Comparison of ENCODE assay signal across 34 cellular contexts in genomic region chr11:90426442-90426841, GRCh38.
"Had no signal": no experiment of that assay in that cellular context is flagged by ENCODE, and none has a peak within 500 bp of the region (broad histone marks: within the 10 kb centered on the region; RNA-seq: fewer than 3 reads in every experiment).

No MANE protein-coding gene starts in this region.

- ATAC-seq: activated CD4-positive, CD25-positive, alpha-beta regulatory T cell treated with anti-CD3 and anti-CD28 coated beads, Interleukin-2, amount 50 U/mL, for 24 hours; heart right ventricle; left lung; lower lobe of right lung; naive thymus-derived CD8-positive, alpha-beta T cell; pancreas; sciatic nerve; stimulated activated memory B cell treated with anti-CD40 and anti-IgM and Interleukin-4, amounts not matched to agents 10 μg/mL and 1 μg/mL and 100 μg/mL, for 72 hours; upper lobe of right lung had no signal

- H3K4me3 ChIP-seq: ascending aorta, cardiac muscle cell, colonic mucosa, esophagus squamous epithelium, heart right ventricle, left lung, lower lobe of right lung, pancreas, prostate gland, skin epidermis, stomach, thyroid gland, upper lobe of right lung had no signal

- DNase-seq: activated CD4-positive, alpha-beta T cell treated with anti-CD3 and anti-CD28 coated beads for 48 hours; activated CD4-positive, alpha-beta T cell treated with anti-CD3 and anti-CD28 coated beads, Interleukin-2, amount 50 U/mL, for 48 hours; activated CD8-positive, alpha-beta memory T cell treated with anti-CD3 and anti-CD28 coated beads for 24 hours; activated effector memory CD4-positive, alpha-beta T cell treated with Interleukin-2 at 50 U/mL for 16 hours; activated naive CD4-positive, alpha-beta T cell treated with anti-CD3 and anti-CD28 coated beads for 36 hours; activated naive CD8-positive, alpha-beta T cell treated with anti-CD3 and anti-CD28 coated beads, Interleukin-2, amount 10 ng/mL, durations not matched to agents 7 days and 5 days; cerebellar nuclear complex; colonic mucosa; effector CD8-positive, alpha-beta T cell; esophagus squamous epithelium; foreskin melanocyte; heart right ventricle; lower lobe of right lung; mesenchymal stem cell; naive thymus-derived CD8-positive, alpha-beta T cell; nucleus accumbens; retina; stimulated activated CD4-positive, alpha-beta T cell treated with anti-CD3 and anti-CD28 coated beads, Interleukin-4, amount 100 ng/mL, for 4 hours; stimulated activated CD8-positive, alpha-beta memory T cell treated with anti-CD3 and anti-CD28 coated beads, Interleukin-4, amount 100 ng/mL, for 48 hours; stomach; thyroid gland; WERI-Rb-1 had no signal

- H3K27ac ChIP-seq: ascending aorta, cardiac muscle cell, colonic mucosa, epithelial cell of prostate, esophagus squamous epithelium, heart right ventricle, left lung, lower lobe of right lung, pancreas, prostate gland, skin epidermis, stomach, thyroid gland, upper lobe of right lung, WERI-Rb-1 had no signal

- H3K36me3 ChIP-seq: ascending aorta, cardiac muscle cell, colonic mucosa, esophagus squamous epithelium, heart right ventricle, left lung, lower lobe of right lung, pancreas, prostate gland, stomach, thyroid gland, upper lobe of right lung, WERI-Rb-1 had no signal

- FAIRE-seq: islet of Langerhans, pancreas had no signal

- H3K9me3 ChIP-seq: ascending aorta, colonic mucosa, esophagus squamous epithelium, heart right ventricle, left lung, lower lobe of right lung, pancreas, prostate gland, stomach, thyroid gland, upper lobe of right lung had no signal

- H3K27me3 ChIP-seq: ascending aorta, cardiac muscle cell, colonic mucosa, esophagus squamous epithelium, heart right ventricle, left lung, pancreas, stomach, thyroid gland, upper lobe of right lung had no signal

- H3K4me1 ChIP-seq: ascending aorta, colonic mucosa, heart right ventricle, left lung, lower lobe of right lung, pancreas, prostate gland, stomach, upper lobe of right lung had no signal
